Comparison of ENCODE assay signal across 8 cellular contexts in the genomic region with DNA sequence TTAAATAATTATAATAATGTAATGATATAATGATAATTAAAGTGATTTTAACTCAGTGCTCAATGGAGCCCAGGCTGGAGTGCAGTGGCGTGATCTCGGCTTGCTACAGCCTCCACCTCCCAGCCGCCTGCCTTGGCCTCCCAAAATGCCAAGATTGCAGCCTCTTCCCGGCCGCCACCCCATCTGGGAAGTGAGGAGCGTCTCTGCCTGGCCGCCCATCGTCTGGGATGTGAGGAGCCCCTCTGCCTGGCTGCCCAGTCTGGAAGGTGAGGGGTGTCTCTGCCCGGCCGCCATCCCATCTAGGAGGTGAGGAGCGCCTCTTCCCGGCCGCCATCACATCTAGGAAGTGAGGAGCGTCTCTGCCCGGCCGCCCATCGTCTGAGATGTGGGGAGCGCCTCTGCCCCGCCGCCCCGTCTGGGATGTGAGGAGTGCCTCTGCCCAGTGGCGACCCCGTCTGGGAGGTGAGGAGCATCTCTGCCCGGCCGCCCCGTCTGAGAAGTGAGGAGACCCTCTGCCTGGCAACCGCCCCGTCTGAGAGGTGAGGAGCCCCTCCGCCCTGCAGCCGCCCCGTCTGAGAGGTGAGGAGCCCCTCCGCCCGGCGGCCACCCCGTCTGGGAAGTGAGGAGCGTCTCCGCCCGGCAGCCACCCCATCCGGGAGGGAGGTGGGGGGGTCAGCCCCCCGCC. TPM values are rescaled to one million over a fixed set of nuclear protein-coding genes. Genes with fewer than 3 reads are reported as not detected.
DNase-seq lines count a peak whose midpoint lies in the region; ATAC-seq, FAIRE-seq and TF ChIP-seq lines count a peak whose summit lies in the region.
"Not testable (repeated sequence)": the region's sequence is repeated elsewhere in the genome, so short reads cannot be mapped to it uniquely, and the experiment has no call there.

No MANE protein-coding gene starts in this region.

- CTCF ChIA-PET in CD4-positive, alpha-beta memory T cell (lab: Charles Lee; ENCODE audit: partially characterized antibody): interaction anchor here (1.1 to 6.8 kb wide), 3 partner anchors 14 to 196 kb away, joined by 4 to 44 read pairs (median 8); partner anchors contain the start of gene APOL1
- CTCF ChIA-PET in activated CD8-positive, alpha-beta T cell treated with anti-CD3 and anti-CD28 coated beads, Interleukin-2, amount 10 ng/mL, durations not matched to agents 7 days and 5 days (lab: Charles Lee): interaction anchor here (1.0 to 2.5 kb wide), 3 partner anchors 10 to 12 kb away, joined by 4 to 13 read pairs (median 11); no protein-coding TSS in a partner anchor

- H3K4me1 ChIP-seq in CD4-positive, alpha-beta memory T cell (ENCODE audit: insufficient read depth, low read length): peaks cover 80% of the 10 kb centered on the region
- not testable (repeated sequence) for H3K4me1 ChIP-seq in astrocyte (ENCODE audit: insufficient read depth, low read length); kidney (ENCODE audit: control insufficient read depth in 1 of 2, insufficient read depth in 1 of 2, low read depth in 1 of 2, low read length in 2 of 2); mesendoderm (ENCODE audit: control insufficient read depth, low read depth, low read length); aorta (ENCODE audit: control insufficient read depth in 1 of 2, insufficient read depth in 2 of 2, low read length in 2 of 2)

- H4K5ac ChIP-seq in mesendoderm (ENCODE audit: low read length): not testable (repeated sequence)

- H3K79me2 ChIP-seq in astrocyte (ENCODE audit: insufficient read depth, low read length): peaks cover 73% of the 10 kb centered on the region
- H3K79me2 ChIP-seq in mesendoderm (ENCODE audit: control insufficient read depth, insufficient read depth, low read length): not testable (repeated sequence)

- not testable (repeated sequence) for H3K4ac ChIP-seq in mesendoderm (ENCODE audit: low read depth, low read length)

- not testable (repeated sequence) for H3K27me3 Mint-ChIP-seq in CD4-positive, alpha-beta memory T cell; activated CD8-positive, alpha-beta T cell treated with anti-CD3 and anti-CD28 coated beads, Interleukin-2, amount 10 ng/mL, durations not matched to agents 7 days and 5 days (ENCODE audit: low read depth); astrocyte (ENCODE audit: low read depth, unreplicated experiment)

- FAIRE-seq in astrocyte (lab: Jason Lieb, UNC); kidney (lab: Jason Lieb, UNC): not testable (repeated sequence)

- H3K4me2 ChIP-seq in astrocyte (ENCODE audit: low read length); mesendoderm (ENCODE audit: low read length): not testable (repeated sequence)

- H3K79me1 ChIP-seq in mesendoderm (ENCODE audit: low read length): not testable (repeated sequence)

- H3K9me3 ChIP-seq in CD4-positive, alpha-beta memory T cell (ENCODE audit: control insufficient read depth in 1 of 2, low read length in 2 of 2); astrocyte (ENCODE audit: insufficient read depth, low read depth, low read length); kidney (ENCODE audit: control insufficient read depth in 1 of 2, low read length in 2 of 2); aorta (ENCODE audit: control insufficient read depth, low read length): not testable (repeated sequence)

- not testable (repeated sequence) for H2BK5ac ChIP-seq in mesendoderm (ENCODE audit: low read length)

- not testable (repeated sequence) for H3K4me3 ChIP-seq in CD4-positive, alpha-beta memory T cell (ENCODE audit: low read length in 2 of 2); astrocyte (ENCODE audit: insufficient read depth, low read depth, low read length); kidney (ENCODE audit: low read length in 2 of 2); mesendoderm (ENCODE audit: low read length); aorta (ENCODE audit: low read length in 2 of 2)

- TF ChIP-seq CTCF in astrocyte (IDR thresholded peaks at IDR 0.05; ENCODE audit: insufficient read depth, low read depth, low read length); kidney (IDR thresholded peaks at IDR 0.05; ENCODE audit: borderline replicate concordance, extremely low read depth, insufficient read depth): not testable (repeated sequence)

- peaks cover 86% of the 10 kb centered on the region for H4K20me1 ChIP-seq in astrocyte (ENCODE audit: insufficient read depth, low read length)

- H2AFZ ChIP-seq in astrocyte (ENCODE audit: low read depth, low read length): not testable (repeated sequence)

- not testable (repeated sequence) for H3K9ac ChIP-seq in astrocyte (ENCODE audit: low read length); kidney (ENCODE audit: low read length in 2 of 2); mesendoderm (ENCODE audit: low read length)

- peak overlapping the region in 5 of 7 donors; percentile 29 to 88 (median 66) for H3K27ac Mint-ChIP-seq in CD4-positive, alpha-beta memory T cell
- peak overlapping the region; percentile 15 for H3K27ac Mint-ChIP-seq in activated CD8-positive, alpha-beta T cell treated with anti-CD3 and anti-CD28 coated beads, Interleukin-2, amount 10 ng/mL, durations not matched to agents 7 days and 5 days
- peak overlapping the region; percentile 91 for H3K27ac Mint-ChIP-seq in astrocyte (ENCODE audit: unreplicated experiment)

- not testable (repeated sequence) for H3K27ac ChIP-seq in CD4-positive, alpha-beta memory T cell (ENCODE audit: low read depth, low read length); astrocyte (ENCODE audit: low read depth, low read length); kidney (ENCODE audit: low read depth in 2 of 2, low read length in 2 of 2); mesendoderm (ENCODE audit: low read depth, low read length); aorta (ENCODE audit: low read depth in 1 of 2, low read length in 2 of 2)

- H3K18ac ChIP-seq in mesendoderm (ENCODE audit: low read length): not testable (repeated sequence)

- H2BK15ac ChIP-seq in mesendoderm (replicated peaks; ENCODE audit: low read depth): not testable (repeated sequence)

- H3K23ac ChIP-seq in mesendoderm (ENCODE audit: low read length): not testable (repeated sequence)

- not testable (repeated sequence) for H4K8ac ChIP-seq in mesendoderm (ENCODE audit: low read depth, low read length)

- H3K4me3 Mint-ChIP-seq in CD4-positive, alpha-beta memory T cell: peak overlapping the region in 2 of 8 donors; percentile 10 to 26
- peak overlapping the region; percentile 5 for H3K4me3 Mint-ChIP-seq in activated CD8-positive, alpha-beta T cell treated with anti-CD3 and anti-CD28 coated beads, Interleukin-2, amount 10 ng/mL, durations not matched to agents 7 days and 5 days
- H3K4me3 Mint-ChIP-seq in astrocyte (ENCODE audit: unreplicated experiment): not testable (repeated sequence)

- peaks cover 0 to 22% (median 0%) of the 10 kb centered on the region in 8 donors for H3K9me3 Mint-ChIP-seq in CD4-positive, alpha-beta memory T cell
- H3K9me3 Mint-ChIP-seq in activated CD8-positive, alpha-beta T cell treated with anti-CD3 and anti-CD28 coated beads, Interleukin-2, amount 10 ng/mL, durations not matched to agents 7 days and 5 days (ENCODE audit: insufficient read depth); astrocyte (ENCODE audit: unreplicated experiment): not testable (repeated sequence)

- H3K4me1 Mint-ChIP-seq in CD4-positive, alpha-beta memory T cell: peaks cover 35 to 75% (median 55%) of the 10 kb centered on the region in 4 donors
- H3K4me1 Mint-ChIP-seq in activated CD8-positive, alpha-beta T cell treated with anti-CD3 and anti-CD28 coated beads, Interleukin-2, amount 10 ng/mL, durations not matched to agents 7 days and 5 days (ENCODE audit: low read depth): peaks cover 73% of the 10 kb centered on the region
- H3K4me1 Mint-ChIP-seq in astrocyte (ENCODE audit: low read depth, unreplicated experiment): peaks cover 25% of the 10 kb centered on the region

- H3K56ac ChIP-seq in mesendoderm (ENCODE audit: low read length): not testable (repeated sequence)

- not testable (repeated sequence) for H2BK120ac ChIP-seq in mesendoderm (ENCODE audit: low read depth, low read length)

- H3K27me3 ChIP-seq in CD4-positive, alpha-beta memory T cell (ENCODE audit: insufficient read depth, low read length); astrocyte (ENCODE audit: insufficient read depth, low read length); mesendoderm (ENCODE audit: insufficient read depth, low read length, poor library complexity); aorta (ENCODE audit: control insufficient read depth in 1 of 2, insufficient read depth in 2 of 2, low read length in 1 of 2): not testable (repeated sequence)

- peaks cover 71 to 83% of the 10 kb centered on the region in 2 donors for H3K36me3 Mint-ChIP-seq in CD4-positive, alpha-beta memory T cell
- peaks cover 87% of the 10 kb centered on the region for H3K36me3 Mint-ChIP-seq in activated CD8-positive, alpha-beta T cell treated with anti-CD3 and anti-CD28 coated beads, Interleukin-2, amount 10 ng/mL, durations not matched to agents 7 days and 5 days (ENCODE audit: low read depth)
- H3K36me3 Mint-ChIP-seq in astrocyte (ENCODE audit: low read depth, unreplicated experiment): peaks cover 39% of the 10 kb centered on the region

- DNase-seq in CD4-positive, alpha-beta memory T cell; activated CD8-positive, alpha-beta T cell treated with anti-CD3 and anti-CD28 coated beads, Interleukin-2, amount 10 ng/mL, durations not matched to agents 7 days and 5 days; astrocyte (ENCODE audit: low read depth): not testable (repeated sequence)
- peak; percentile 30 for DNase-seq in Right ventricle myocardium superior
- peak; percentile 72 for DNase-seq in kidney
- peak; percentile 41 for DNase-seq in mesendoderm
- DNase-seq in posterior vena cava (ENCODE audit: low spot score): peak; percentile 67
- DNase-seq in aorta: peak; percentile 43 to 52

- POLR2A ChIA-PET in CD4-positive, alpha-beta memory T cell (lab: Charles Lee; ENCODE audit: partially characterized antibody): interaction anchor here (1.1 to 2.3 kb wide), 6 partner anchors 7 to 165 kb away, joined by 3 to 8 read pairs (median 4); no protein-coding TSS in a partner anchor
- POLR2A ChIA-PET in activated CD8-positive, alpha-beta T cell treated with anti-CD3 and anti-CD28 coated beads, Interleukin-2, amount 10 ng/mL, durations not matched to agents 7 days and 5 days (lab: Charles Lee): not testable (repeated sequence)

- H3K36me3 ChIP-seq in CD4-positive, alpha-beta memory T cell (ENCODE audit: insufficient read depth, low read length): peaks cover 82% of the 10 kb centered on the region
- H3K36me3 ChIP-seq in astrocyte (ENCODE audit: insufficient read depth, low read length) (peaks cover 74% of the 10 kb centered on the region), kidney (ENCODE audit: control insufficient read depth in 1 of 2, insufficient read depth in 2 of 2, low read length in 2 of 2) (peaks cover 70 to 76% of the 10 kb centered on the region in 2 donors), mesendoderm (ENCODE audit: control insufficient read depth, insufficient read depth, low read length) (peaks cover 53% of the 10 kb centered on the region), aorta (ENCODE audit: control insufficient read depth in 1 of 2, insufficient read depth in 2 of 2, low read length in 1 of 2) (peaks cover 3 to 42% of the 10 kb centered on the region in 2 donors)

- WGBS in mesendoderm (ENCODE audit: extremely low coverage, insufficient coverage, low lambda C conversion rate): no CpG with 5 or more reads among the region's 40 CpGs
- WGBS in aorta, 2 donors: 87 to 90% methylated on average over 13 to 29 of the region's 40 CpGs

- ATAC-seq in activated CD8-positive, alpha-beta T cell treated with anti-CD3 and anti-CD28 coated beads, Interleukin-2, amount 10 ng/mL, durations not matched to agents 7 days and 5 days; Right ventricle myocardium superior (ENCODE audit: poor library complexity); aorta (ENCODE audit: low FRiP score): not testable (repeated sequence)

- not testable (repeated sequence) for H2AK5ac ChIP-seq in mesendoderm (ENCODE audit: low read length)

- intact Hi-C loops in CD4-positive, alpha-beta memory T cell (cut with micrococcal nuclease); Right ventricle myocardium superior (cut with DNase I); kidney (cut with DNase I); posterior vena cava (cut with DNase I); aorta (cut with DNase I): not testable (repeated sequence)

RNA-seq across cellular contexts. Expression of gene APOL1, which starts 37.6 kb away (rescaled TPM):
- total RNA-seq in CD4-positive, alpha-beta memory T cell: 10 to 100 TPM; 27.5 to 31.2 TPM
- polyA plus RNA-seq in CD4-positive, alpha-beta memory T cell: 10 to 100 TPM in 1 of 2 donors, 1 to 10 TPM in 1; 6.3 to 24.9 TPM
- 10 to 100 TPM; 37.4 to 38.2 TPM for total RNA-seq in activated CD8-positive, alpha-beta T cell treated with anti-CD3 and anti-CD28 coated beads, Interleukin-2, amount 10 ng/mL, durations not matched to agents 7 days and 5 days
- total RNA-seq in astrocyte (3.9 and 7.5 TPM in 2 replicates), Right ventricle myocardium superior (16.8 TPM), kidney (160 TPM), posterior vena cava (10 to 100 TPM; 39.9 to 69.3 TPM), aorta (10 to 100 TPM; 50.0 to 74.0 TPM)
- polyA plus RNA-seq in kidney (ENCODE audit: insufficient read depth, low read depth, low replicate concordance) (51.8 TPM), aorta (10 to 100 TPM; 14.1 to 36.5 TPM)
- not detected for polyA plus RNA-seq in mesendoderm (2013, experiment 1 of 2)
- not detected for polyA plus RNA-seq in mesendoderm (2013, experiment 2 of 2)

RNA-seq across cellular contexts. Expression of gene APOL2, which starts 51.2 kb away (rescaled TPM):
- total RNA-seq in CD4-positive, alpha-beta memory T cell: 100 to 1,000 TPM in 1 of 2 experiments, 10 to 100 TPM in 1; 96.4 to 103 TPM
- polyA plus RNA-seq in CD4-positive, alpha-beta memory T cell: 10 to 100 TPM; 24.4 to 27.0 TPM
- total RNA-seq in activated CD8-positive, alpha-beta T cell treated with anti-CD3 and anti-CD28 coated beads, Interleukin-2, amount 10 ng/mL, durations not matched to agents 7 days and 5 days: 10 to 100 TPM; 62.4 TPM
- 77.2 and 85.1 TPM in 2 replicates for total RNA-seq in astrocyte
- total RNA-seq in Right ventricle myocardium superior: 58.6 TPM
- 48.8 TPM for total RNA-seq in kidney
- 34.8 TPM for polyA plus RNA-seq in kidney (ENCODE audit: insufficient read depth, low read depth, low replicate concordance)
- polyA plus RNA-seq in mesendoderm (2013, experiment 1 of 2): 3.8 TPM
- polyA plus RNA-seq in mesendoderm (2013, experiment 2 of 2): 4.1 TPM
- 10 to 100 TPM; 50.5 to 54.4 TPM for total RNA-seq in posterior vena cava
- 10 to 100 TPM; 42.0 to 62.8 TPM for total RNA-seq in aorta
- polyA plus RNA-seq in aorta: 10 to 100 TPM; 26.4 to 30.6 TPM

Comparison
In these comparisons a context has a peak if more than half of its experiments do, and no peak if none do; other contexts are left out.
1. H3K27ac Mint-ChIP-seq: peak in every context shown above with its lines; median percentile 91 in astrocyte; 66 in CD4-positive, alpha-beta memory T cell; 15 in activated CD8-positive, alpha-beta T cell treated with anti-CD3 and anti-CD28 coated beads, Interleukin-2, amount 10 ng/mL, durations not matched to agents 7 days and 5 days.